ENCODE assay signal across 8 cellular contexts in genomic region chr7:124764071-124764846, GRCh38. TPM values are rescaled to one million over a fixed set of nuclear protein-coding genes. Genes with fewer than 3 reads are reported as not detected.
DNase-seq lines count a peak whose midpoint lies in the region; ATAC-seq and TF ChIP-seq lines count a peak whose summit lies in the region.

No MANE protein-coding gene starts in this region.

- no peaks in the 10 kb centered on the region for H3K79me2 ChIP-seq in SK-N-SH (ENCODE audit: insufficient read depth)

- H3K9me3 ChIP-seq in SK-N-SH (no peaks in the 10 kb centered on the region), body of pancreas (no peaks in the 10 kb centered on the region), adrenal gland (replicated peaks in 1 of 3) (no peaks in the 10 kb centered on the region)

- peaks cover 0 to 14% of the 10 kb centered on the region in 2 experiments; a peak in 1 of 4 replicates for H3K4me1 ChIP-seq in SK-N-SH (ENCODE audit: control insufficient read depth in 1 of 2, insufficient read depth in 2 of 2, low read depth in 1 of 2, low read length in 1 of 2)
- H3K4me1 ChIP-seq in body of pancreas = peaks cover 32% of the 10 kb centered on the region
- H3K4me1 ChIP-seq in adrenal gland (replicated peaks in 1 of 2) = peaks cover 10 to 15% of the 10 kb centered on the region in 2 donors

- no peak for ATAC-seq in SK-N-SH treated with all-trans-retinoic acid at 6 μM for 48 hours
- no peak for ATAC-seq in body of pancreas
- no peak for ATAC-seq in HG02970 (IDR thresholded peaks at IDR 0.05; ENCODE audit: low FRiP score, unreplicated experiment)

- peak overlapping the region; percentile 86 for H3K4me2 ChIP-seq in SK-N-SH

- 70% methylated on average over 28 of the region's 48 CpGs for WGBS in SK-N-SH (ENCODE audit: low lambda C conversion rate)
- WGBS in body of pancreas, 2 donors = 9 to 22% methylated on average over 23 to 47 of the region's 48 CpGs
- 19 to 35% (median 20%) methylated on average over 19 to 48 of the region's 48 CpGs for WGBS in adrenal gland, 4 donors

- peak overlapping the region; percentile 69 to 75 for H3K4me3 ChIP-seq in SK-N-SH (ENCODE audit: low read depth in 2 of 2, low read length in 1 of 2)
- peak overlapping the region; percentile 12 to 45 for H3K4me3 ChIP-seq in body of pancreas
- peak overlapping the region in 2 of 4 donors; percentile 34 to 56 for H3K4me3 ChIP-seq in adrenal gland

- H2AFZ ChIP-seq in SK-N-SH (ENCODE audit: low read depth) = no peak overlapping the region; the same call in 1 of the 2 replicates

- no peak overlapping the region for H3K27ac ChIP-seq in SK-N-SH (ENCODE audit: low read depth in 2 of 2, low read length in 1 of 2)
- H3K27ac ChIP-seq in body of pancreas = peak overlapping the region in 2 of 4 donors; percentile 75 to 76
- H3K27ac ChIP-seq in substantia nigra (ENCODE audit: low read depth, low read length, poor library complexity, severe bottlenecking) = peak overlapping the region; percentile 99
- H3K27ac ChIP-seq in adrenal gland = no peak overlapping the region

- POLR2A ChIA-PET in SK-N-SH (lab: Yijun Ruan, JAX) = interaction anchor here (0.6 kb wide), 1 partner anchor 617 kb away, joined by 5 read pairs; no protein-coding TSS in a partner anchor

- H3K9me2 ChIP-seq in SK-N-SH = no peaks in the 10 kb centered on the region

- intact Hi-C loops in body of pancreas (cut with DNase I) = no loop called here
- intact Hi-C loops in adrenal gland (cut with DNase I) = no loop called here

- TF ChIP-seq CTCF in SK-N-SH (IDR thresholded peaks at IDR 0.05) (no peak), body of pancreas (IDR thresholded peaks at IDR 0.05) (no peak), adrenal gland (IDR thresholded peaks at IDR 0.05) (no peak)

- H3K27me3 ChIP-seq in SK-N-SH (ENCODE audit: insufficient read depth) (peaks cover 24% of the 10 kb centered on the region), body of pancreas (peaks cover 0 to 11% of the 10 kb centered on the region in 2 donors), adrenal gland (peaks cover 13% of the 10 kb centered on the region)

- TF ChIP-seq EP300 in SK-N-SH (IDR thresholded peaks at IDR 0.05; ENCODE audit: borderline replicate concordance in 1 of 2, low read depth in 1 of 2, low read length in 1 of 2) = no peak

- no peaks in the 10 kb centered on the region for H3K36me3 ChIP-seq in SK-N-SH (replicated peaks in 1 of 2; ENCODE audit: control insufficient read depth in 1 of 2, insufficient read depth in 2 of 2, low read length in 1 of 2)
- H3K36me3 ChIP-seq in body of pancreas (replicated peaks in 1 of 2; ENCODE audit: insufficient read depth in 1 of 2, low read depth in 2 of 2) = no peaks in the 10 kb centered on the region
- no peaks in the 10 kb centered on the region for H3K36me3 ChIP-seq in adrenal gland (replicated peaks in 1 of 2)

- DNase-seq in SK-N-SH = no peak
- DNase-seq in body of pancreas = peak in 1 of 4 donors; percentile 5
- peak; percentile 21 for DNase-seq in left kidney (ENCODE audit: low read depth, low spot score)
- peak in 8 of 49 donors; percentile 24 to 56 (median 28) for DNase-seq in substantia nigra (lab: John Stamatoyannopoulos, UW)
- no peak for DNase-seq in adrenal gland
- DNase-seq in NCI-H2196 treated with DMSO at 0.1 percent for 48 hours (lab: John Stamatoyannopoulos, UW; ENCODE audit: unreplicated experiment) = no peak

- H3F3A ChIP-seq in SK-N-SH (replicated peaks; ENCODE audit: insufficient read depth) = no peaks in the 10 kb centered on the region

- CTCF ChIA-PET in SK-N-SH (lab: Yijun Ruan, JAX) = interaction anchor here (0.9 to 5.7 kb wide), 7 partner anchors 21 to 899 kb away, joined by 3 to 47 read pairs (median 3); no protein-coding TSS in a partner anchor

- TF ChIP-seq POLR2A in body of pancreas (IDR thresholded peaks at IDR 0.05) = no peak
- no peak for TF ChIP-seq POLR2A in adrenal gland (IDR thresholded peaks at IDR 0.05)

- TF ChIP-seq RAD21 in SK-N-SH (IDR thresholded peaks at IDR 0.05; ENCODE audit: low read length) = no peak

- H3K9ac ChIP-seq in SK-N-SH = no peak overlapping the region

- no peaks in the 10 kb centered on the region for H4K20me1 ChIP-seq in SK-N-SH (ENCODE audit: insufficient read depth)

TF ChIP-seq in SK-N-SH, 30 proteins besides CTCF, POLR2A, EP300 and RAD21:
- TF ChIP-seq SIN3A (IDR thresholded peaks at IDR 0.05; ENCODE audit: borderline replicate concordance, low read depth, low read length) = no peak
- no peak for TF ChIP-seq ELF1 (IDR thresholded peaks at IDR 0.05)
- TF ChIP-seq RXRA (IDR thresholded peaks at IDR 0.05; ENCODE audit: borderline replicate concordance, low read depth) = no peak
- TF ChIP-seq NRF1 (IDR thresholded peaks at IDR 0.05; ENCODE audit: low read depth, low read length) = no peak
- TF ChIP-seq, protein P1, sequence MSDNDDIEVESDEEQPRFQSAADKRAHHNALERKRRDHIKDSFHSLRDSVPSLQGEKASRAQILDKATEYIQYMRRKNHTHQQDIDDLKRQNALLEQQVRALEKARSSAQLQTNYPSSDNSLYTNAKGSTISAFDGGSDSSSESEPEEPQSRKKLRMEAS (IDR thresholded peaks at IDR 0.05; ENCODE audit: low read depth) = no peak
- no peak for TF ChIP-seq NFIC (IDR thresholded peaks at IDR 0.05; ENCODE audit: borderline replicate concordance)

TF ChIP-seq in SK-N-SH treated with all-trans-retinoic acid at 6 μM for 48 hours, 23 proteins besides CTCF, POLR2A, EP300 and RAD21:
- TF ChIP-seq RARB (CRISPR knock-in tag; IDR thresholded peaks at IDR 0.05) = no peak
- TF ChIP-seq ZNF565 (CRISPR knock-in tag; conservative IDR thresholded peaks at IDR 0.05; ENCODE audit: low read depth) = no peak
- no peak for TF ChIP-seq ZNF70 (CRISPR knock-in tag; IDR thresholded peaks at IDR 0.05)
- TF ChIP-seq TOX (CRISPR knock-in tag; IDR thresholded peaks at IDR 0.05; ENCODE audit: borderline replicate concordance) = no peak
- TF ChIP-seq ISL1 (CRISPR knock-in tag; IDR thresholded peaks at IDR 0.05) = no peak
- TF ChIP-seq OSR1 (CRISPR knock-in tag; IDR thresholded peaks at IDR 0.05) = no peak
- TF ChIP-seq GLIS3 (CRISPR knock-in tag; IDR thresholded peaks at IDR 0.05) = no peak
- no peak for TF ChIP-seq SNAI2 (CRISPR knock-in tag; IDR thresholded peaks at IDR 0.05)

RNA-seq across cellular contexts. Expression of gene GPR37, which starts 1.3 kb away (rescaled TPM):
- polyA plus RNA-seq in SK-N-SH (2012; rRNA removed) (0.03 TPM in 1 of 2 replicates, not detected in the other), adrenal gland (under 1 TPM in 2 of 3 donors, not detected in 1; 0.11 to 0.13 TPM)
- 0.03 and 0.05 TPM in 2 replicates for polyA plus RNA-seq in SK-N-SH (2012; cell fraction: cytosol; rRNA removed)
- 0.02 TPM in 1 of 2 replicates, not detected in the other for polyA plus RNA-seq in SK-N-SH (2012; cell fraction: nucleus; rRNA removed)
- total RNA-seq in body of pancreas (1 to 10 TPM; 2.6 to 5.7 TPM), adrenal gland (under 1 TPM in 5 of 8 donors, not detected in 3; 0.13 to 0.41 (median 0.18) TPM)
